Comparison of ENCODE assay signal across 1 cellular context in the genomic region with DNA sequence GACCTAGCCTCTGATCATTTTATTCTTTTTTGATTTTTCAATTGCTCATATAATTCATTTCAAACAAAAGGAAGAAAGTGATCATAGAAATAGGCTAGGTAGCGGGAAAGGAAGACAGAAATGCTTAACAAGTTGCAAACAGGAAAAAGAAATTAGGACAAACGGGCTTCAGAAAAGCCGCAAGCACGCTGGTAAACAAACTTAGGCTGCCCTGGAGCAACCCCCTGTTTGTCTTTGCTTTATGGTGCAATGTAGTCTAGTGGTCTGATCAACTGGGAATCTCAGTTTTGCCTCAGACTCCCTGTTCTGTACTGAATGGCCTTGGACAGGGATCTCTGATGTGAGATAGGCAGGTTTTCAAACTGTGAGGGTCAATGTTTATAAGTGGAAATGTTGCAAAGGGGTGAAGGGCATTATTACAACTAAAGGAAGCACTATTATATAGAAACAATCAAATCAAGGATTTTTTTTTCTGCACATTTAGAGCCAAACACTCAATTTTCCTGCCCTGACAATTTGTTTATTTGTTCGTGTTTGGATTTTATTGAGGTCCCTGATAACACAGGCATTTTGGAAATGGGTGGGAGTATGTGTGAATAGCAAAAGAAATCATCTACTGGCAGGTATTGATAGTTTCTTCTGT.
TF ChIP-seq lines count a peak whose summit lies in the region.

No MANE protein-coding gene starts in this region.

TF ChIP-seq in HepG2, 621 proteins besides CTCF, POLR2A, EP300 and RAD21 (continued from another document and continues in another):
- no peak for TF ChIP-seq ZBTB1 (CRISPR knock-in tag; IDR thresholded peaks at IDR 0.05; ENCODE audit: borderline replicate concordance)
- TF ChIP-seq NFE2L1 (CRISPR knock-in tag; IDR thresholded peaks at IDR 0.05; ENCODE audit: borderline replicate concordance) = no peak
- no peak; the same call in 1 of the 2 replicates for TF ChIP-seq NFYC (CRISPR knock-in tag; IDR thresholded peaks at IDR 0.05)
- TF ChIP-seq, protein P1, sequence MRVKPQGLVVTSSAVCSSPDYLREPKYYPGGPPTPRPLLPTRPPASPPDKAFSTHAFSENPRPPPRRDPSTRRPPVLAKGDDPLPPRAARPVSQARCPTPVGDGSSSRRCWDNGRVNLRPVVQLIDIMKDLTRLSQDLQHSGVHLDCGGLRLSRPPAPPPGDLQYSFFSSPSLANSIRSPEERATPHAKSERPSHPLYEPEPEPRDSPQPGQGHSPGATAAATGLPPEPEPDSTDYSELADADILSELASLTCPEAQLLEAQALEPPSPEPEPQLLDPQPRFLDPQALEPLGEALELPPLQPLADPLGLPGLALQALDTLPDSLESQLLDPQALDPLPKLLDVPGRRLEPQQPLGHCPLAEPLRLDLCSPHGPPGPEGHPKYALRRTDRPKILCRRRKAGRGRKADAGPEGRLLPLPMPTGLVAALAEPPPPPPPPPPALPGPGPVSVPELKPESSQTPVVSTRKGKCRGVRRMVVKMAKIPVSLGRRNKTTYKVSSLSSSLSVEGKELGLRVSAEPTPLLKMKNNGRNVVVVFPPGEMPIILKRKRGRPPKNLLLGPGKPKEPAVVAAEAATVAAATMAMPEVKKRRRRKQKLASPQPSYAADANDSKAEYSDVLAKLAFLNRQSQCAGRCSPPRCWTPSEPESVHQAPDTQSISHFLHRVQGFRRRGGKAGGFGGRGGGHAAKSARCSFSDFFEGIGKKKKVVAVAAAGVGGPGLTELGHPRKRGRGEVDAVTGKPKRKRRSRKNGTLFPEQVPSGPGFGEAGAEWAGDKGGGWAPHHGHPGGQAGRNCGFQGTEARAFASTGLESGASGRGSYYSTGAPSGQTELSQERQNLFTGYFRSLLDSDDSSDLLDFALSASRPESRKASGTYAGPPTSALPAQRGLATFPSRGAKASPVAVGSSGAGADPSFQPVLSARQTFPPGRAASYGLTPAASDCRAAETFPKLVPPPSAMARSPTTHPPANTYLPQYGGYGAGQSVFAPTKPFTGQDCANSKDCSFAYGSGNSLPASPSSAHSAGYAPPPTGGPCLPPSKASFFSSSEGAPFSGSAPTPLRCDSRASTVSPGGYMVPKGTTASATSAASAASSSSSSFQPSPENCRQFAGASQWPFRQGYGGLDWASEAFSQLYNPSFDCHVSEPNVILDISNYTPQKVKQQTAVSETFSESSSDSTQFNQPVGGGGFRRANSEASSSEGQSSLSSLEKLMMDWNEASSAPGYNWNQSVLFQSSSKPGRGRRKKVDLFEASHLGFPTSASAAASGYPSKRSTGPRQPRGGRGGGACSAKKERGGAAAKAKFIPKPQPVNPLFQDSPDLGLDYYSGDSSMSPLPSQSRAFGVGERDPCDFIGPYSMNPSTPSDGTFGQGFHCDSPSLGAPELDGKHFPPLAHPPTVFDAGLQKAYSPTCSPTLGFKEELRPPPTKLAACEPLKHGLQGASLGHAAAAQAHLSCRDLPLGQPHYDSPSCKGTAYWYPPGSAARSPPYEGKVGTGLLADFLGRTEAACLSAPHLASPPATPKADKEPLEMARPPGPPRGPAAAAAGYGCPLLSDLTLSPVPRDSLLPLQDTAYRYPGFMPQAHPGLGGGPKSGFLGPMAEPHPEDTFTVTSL (CRISPR knock-in tag; IDR thresholded peaks at IDR 0.05; ENCODE audit: borderline replicate concordance) = peak; percentile 98
- peak; percentile 93; the same call in 1 of the 2 replicates for TF ChIP-seq FOXK1 (CRISPR knock-in tag; IDR thresholded peaks at IDR 0.05; ENCODE audit: borderline replicate concordance, low read depth)
- TF ChIP-seq ZFP41 (CRISPR knock-in tag; IDR thresholded peaks at IDR 0.05; ENCODE audit: borderline replicate concordance) = no peak
- TF ChIP-seq ZNF20 (CRISPR knock-in tag; IDR thresholded peaks at IDR 0.05) = no peak
- no peak for TF ChIP-seq ZNF274 (CRISPR knock-in tag; IDR thresholded peaks at IDR 0.05)
- TF ChIP-seq FOXK2 (IDR thresholded peaks at IDR 0.05) = peak; percentile 57; the same call in 1 of the 2 replicates
- TF ChIP-seq ZNF567 (CRISPR knock-in tag; IDR thresholded peaks at IDR 0.05; ENCODE audit: borderline replicate concordance) = no peak
- peak; percentile 42; the same call in 1 of the 2 replicates for TF ChIP-seq SMC3 (IDR thresholded peaks at IDR 0.05; ENCODE audit: low read length)
- 0 out of 2 replicates have a peak, but pooled peaks have one; percentile 35 for TF ChIP-seq HBP1 (CRISPR knock-in tag; IDR thresholded peaks at IDR 0.05; ENCODE audit: low read depth)
- TF ChIP-seq SNAI1 (CRISPR knock-in tag; IDR thresholded peaks at IDR 0.05; ENCODE audit: borderline replicate concordance) = no peak
- peak; percentile 59; the same call in 1 of the 2 replicates for TF ChIP-seq ZNF292 (CRISPR knock-in tag; IDR thresholded peaks at IDR 0.05; ENCODE audit: borderline replicate concordance, low read depth)
- peak; percentile 64; the same call in 1 of the 2 replicates for TF ChIP-seq TFAP4 (IDR thresholded peaks at IDR 0.05; ENCODE audit: borderline replicate concordance, low read depth)
- TF ChIP-seq U2AF1 (optimal IDR thresholded peaks at IDR 0.05; ENCODE audit: low read depth, low read length) = no peak
- peak; percentile 60 for TF ChIP-seq ELF1 (CRISPR knock-in tag; IDR thresholded peaks at IDR 0.05)
- no peak for TF ChIP-seq ZNF749 (CRISPR knock-in tag; IDR thresholded peaks at IDR 0.05; ENCODE audit: borderline replicate concordance)
- no peak for TF ChIP-seq SRSF9 (IDR thresholded peaks at IDR 0.05; ENCODE audit: borderline replicate concordance, insufficient read depth, low read depth, low read length, poor library complexity, severe bottlenecking)
- no peak for TF ChIP-seq ZNF235 (CRISPR knock-in tag; IDR thresholded peaks at IDR 0.05; ENCODE audit: borderline replicate concordance)
- TF ChIP-seq CBX1 (IDR thresholded peaks at IDR 0.05; ENCODE audit: low read depth) = no peak
- TF ChIP-seq ZKSCAN1 (IDR thresholded peaks at IDR 0.05; ENCODE audit: low read length) = no peak
- no peak for TF ChIP-seq MNT (IDR thresholded peaks at IDR 0.05)
- TF ChIP-seq ZFYVE20 (CRISPR knock-in tag; IDR thresholded peaks at IDR 0.05; ENCODE audit: borderline replicate concordance, low read depth) = no peak
- TF ChIP-seq XRCC5 (optimal IDR thresholded peaks at IDR 0.05; ENCODE audit: low read length) = no peak
- peak; percentile 83; the same call in 1 of the 2 replicates for TF ChIP-seq ZFP90 (CRISPR knock-in tag; IDR thresholded peaks at IDR 0.05; ENCODE audit: borderline replicate concordance)
- TF ChIP-seq NFIB (CRISPR knock-in tag; IDR thresholded peaks at IDR 0.05; ENCODE audit: borderline replicate concordance) = no peak
- no peak for TF ChIP-seq ZNF160 (CRISPR knock-in tag; IDR thresholded peaks at IDR 0.05)
- no peak for TF ChIP-seq ZNF121 (CRISPR knock-in tag; IDR thresholded peaks at IDR 0.05)
- TF ChIP-seq, protein P2, sequence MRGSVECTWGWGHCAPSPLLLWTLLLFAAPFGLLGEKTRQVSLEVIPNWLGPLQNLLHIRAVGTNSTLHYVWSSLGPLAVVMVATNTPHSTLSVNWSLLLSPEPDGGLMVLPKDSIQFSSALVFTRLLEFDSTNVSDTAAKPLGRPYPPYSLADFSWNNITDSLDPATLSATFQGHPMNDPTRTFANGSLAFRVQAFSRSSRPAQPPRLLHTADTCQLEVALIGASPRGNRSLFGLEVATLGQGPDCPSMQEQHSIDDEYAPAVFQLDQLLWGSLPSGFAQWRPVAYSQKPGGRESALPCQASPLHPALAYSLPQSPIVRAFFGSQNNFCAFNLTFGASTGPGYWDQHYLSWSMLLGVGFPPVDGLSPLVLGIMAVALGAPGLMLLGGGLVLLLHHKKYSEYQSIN (CRISPR knock-in tag; IDR thresholded peaks at IDR 0.05; ENCODE audit: borderline replicate concordance) = no peak
- TF ChIP-seq EED (CRISPR knock-in tag; IDR thresholded peaks at IDR 0.05) = no peak
- TF ChIP-seq HMG20A (CRISPR knock-in tag; IDR thresholded peaks at IDR 0.05; ENCODE audit: borderline replicate concordance) = peak; percentile 98
- TF ChIP-seq PPARG (CRISPR knock-in tag; conservative IDR thresholded peaks at IDR 0.05) = peak; percentile 79
- TF ChIP-seq ZNF577 (CRISPR knock-in tag; IDR thresholded peaks at IDR 0.05; ENCODE audit: borderline replicate concordance, low read depth) = no peak
- no peak for TF ChIP-seq CHD2 (IDR thresholded peaks at IDR 0.05; ENCODE audit: low read depth, low read length)
- no peak for TF ChIP-seq MAZ (IDR thresholded peaks at IDR 0.05; ENCODE audit: borderline replicate concordance, low read depth, low read length)
- TF ChIP-seq MAZ (CRISPR knock-in tag; IDR thresholded peaks at IDR 0.05; ENCODE audit: low read depth) = no peak
- no peak for TF ChIP-seq ZNF30 (CRISPR knock-in tag; IDR thresholded peaks at IDR 0.05)
- no peak for TF ChIP-seq NAIF1 (CRISPR knock-in tag; IDR thresholded peaks at IDR 0.05; ENCODE audit: borderline replicate concordance)
- peak; percentile 68; the same call in 1 of the 2 replicates for TF ChIP-seq HOXA5 (CRISPR knock-in tag; IDR thresholded peaks at IDR 0.05)
- TF ChIP-seq KLF16 (CRISPR knock-in tag; IDR thresholded peaks at IDR 0.05) = peak in 1 of 2 experiments; percentile 81; a peak in 2 of 4 replicates
- TF ChIP-seq, protein P3, sequence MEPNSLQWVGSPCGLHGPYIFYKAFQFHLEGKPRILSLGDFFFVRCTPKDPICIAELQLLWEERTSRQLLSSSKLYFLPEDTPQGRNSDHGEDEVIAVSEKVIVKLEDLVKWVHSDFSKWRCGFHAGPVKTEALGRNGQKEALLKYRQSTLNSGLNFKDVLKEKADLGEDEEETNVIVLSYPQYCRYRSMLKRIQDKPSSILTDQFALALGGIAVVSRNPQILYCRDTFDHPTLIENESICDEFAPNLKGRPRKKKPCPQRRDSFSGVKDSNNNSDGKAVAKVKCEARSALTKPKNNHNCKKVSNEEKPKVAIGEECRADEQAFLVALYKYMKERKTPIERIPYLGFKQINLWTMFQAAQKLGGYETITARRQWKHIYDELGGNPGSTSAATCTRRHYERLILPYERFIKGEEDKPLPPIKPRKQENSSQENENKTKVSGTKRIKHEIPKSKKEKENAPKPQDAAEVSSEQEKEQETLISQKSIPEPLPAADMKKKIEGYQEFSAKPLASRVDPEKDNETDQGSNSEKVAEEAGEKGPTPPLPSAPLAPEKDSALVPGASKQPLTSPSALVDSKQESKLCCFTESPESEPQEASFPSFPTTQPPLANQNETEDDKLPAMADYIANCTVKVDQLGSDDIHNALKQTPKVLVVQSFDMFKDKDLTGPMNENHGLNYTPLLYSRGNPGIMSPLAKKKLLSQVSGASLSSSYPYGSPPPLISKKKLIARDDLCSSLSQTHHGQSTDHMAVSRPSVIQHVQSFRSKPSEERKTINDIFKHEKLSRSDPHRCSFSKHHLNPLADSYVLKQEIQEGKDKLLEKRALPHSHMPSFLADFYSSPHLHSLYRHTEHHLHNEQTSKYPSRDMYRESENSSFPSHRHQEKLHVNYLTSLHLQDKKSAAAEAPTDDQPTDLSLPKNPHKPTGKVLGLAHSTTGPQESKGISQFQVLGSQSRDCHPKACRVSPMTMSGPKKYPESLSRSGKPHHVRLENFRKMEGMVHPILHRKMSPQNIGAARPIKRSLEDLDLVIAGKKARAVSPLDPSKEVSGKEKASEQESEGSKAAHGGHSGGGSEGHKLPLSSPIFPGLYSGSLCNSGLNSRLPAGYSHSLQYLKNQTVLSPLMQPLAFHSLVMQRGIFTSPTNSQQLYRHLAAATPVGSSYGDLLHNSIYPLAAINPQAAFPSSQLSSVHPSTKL (CRISPR knock-in tag; IDR thresholded peaks at IDR 0.05) = peak; percentile 100
- no peak for TF ChIP-seq NFE2 (CRISPR knock-in tag; IDR thresholded peaks at IDR 0.05)
- no peak for TF ChIP-seq HNRNPLL (IDR thresholded peaks at IDR 0.05; ENCODE audit: low read depth, low read length, poor library complexity, severe bottlenecking)
- TF ChIP-seq ZBTB39 (CRISPR knock-in tag; IDR thresholded peaks at IDR 0.05) = no peak
- peak; percentile 74 for TF ChIP-seq THAP11 (CRISPR knock-in tag; IDR thresholded peaks at IDR 0.05)
- no peak for TF ChIP-seq TEAD2 (CRISPR knock-in tag; IDR thresholded peaks at IDR 0.05)
- peak; percentile 27; the same call in 1 of the 2 replicates for TF ChIP-seq ZNF34 (CRISPR knock-in tag; IDR thresholded peaks at IDR 0.05; ENCODE audit: borderline replicate concordance)
- no peak for TF ChIP-seq CCDC6 (CRISPR knock-in tag; IDR thresholded peaks at IDR 0.05)
